In genomic region chr17:82143333-82143732, GRCh38 we compare ENCODE assay signal across 26 cellular contexts. TPM values are rescaled to one million over a fixed set of nuclear protein-coding genes. Genes with fewer than 3 reads are reported as not detected.
DNase-seq lines count a peak whose midpoint lies in the region; ATAC-seq, FAIRE-seq and TF ChIP-seq lines count a peak whose summit lies in the region.
"Had no signal": no experiment of that assay in that cellular context is flagged by ENCODE, and none has a peak within 500 bp of the region (broad histone marks: within the 10 kb centered on the region; RNA-seq: fewer than 3 reads in every experiment).

No MANE protein-coding gene starts in this region.

- H3K27ac ChIP-seq in HEK293 (ENCODE audit: extremely low read depth, low read depth, low read length) = no peak overlapping the region
- H3K27ac ChIP-seq in kidney (ENCODE audit: low read depth in 2 of 2, low read length in 2 of 2) = no peak overlapping the region
- H3K27ac ChIP-seq: PC-9, SJSA1 had no signal

- H3K4me3 Mint-ChIP-seq in activated T-helper 17 cell treated with anti-CD3 and anti-CD28 coated beads, Interleukin-2, amount 50 U/mL, for 72 hours = no peak overlapping the region
- H3K4me3 Mint-ChIP-seq: GM23338, H9, HFFc6 had no signal

- H3K4me1 Mint-ChIP-seq in activated T-helper 17 cell treated with anti-CD3 and anti-CD28 coated beads, Interleukin-2, amount 50 U/mL, for 72 hours = peaks cover 5% of the 10 kb centered on the region
- H3K4me1 Mint-ChIP-seq: GM23338, H9 had no signal

- TF ChIP-seq CTCF in HEK293 (tag by site-specific recombination; IDR thresholded peaks at IDR 0.05) (no peak), kidney (IDR thresholded peaks at IDR 0.05; ENCODE audit: borderline replicate concordance, extremely low read depth, insufficient read depth) (no peak)

- H3K36me3 ChIP-seq in HEK293 (ENCODE audit: control insufficient read depth in 2 of 2, insufficient read depth in 1 of 2, low read length in 2 of 2) (peaks cover 0 to 5% of the 10 kb centered on the region in 2 experiments; a peak in 2 of 3 replicates), kidney (ENCODE audit: control insufficient read depth in 1 of 2, insufficient read depth in 2 of 2, low read length in 2 of 2) (peaks cover 0 to 2% of the 10 kb centered on the region in 2 donors)
- H3K36me3 ChIP-seq: SJSA1 had no signal

- intact Hi-C loops in kidney (cut with DNase I) = no loop called here

- no peak overlapping the region for H3K9ac ChIP-seq in kidney (ENCODE audit: low read length in 2 of 2)

- FAIRE-seq in kidney (lab: Jason Lieb, UNC) = no peak
- FAIRE-seq in urothelium cell line (lab: Jason Lieb, UNC) = peak; percentile 59
- FAIRE-seq: GM12892, HTR-8/SVneo had no signal

- H3K4me3 ChIP-seq in HEK293 (ENCODE audit: low read depth, low read length) = no peak overlapping the region
- H3K4me3 ChIP-seq in kidney (ENCODE audit: low read length in 2 of 2) = no peak overlapping the region
- H3K4me3 ChIP-seq: GM23338, PC-9, SJSA1 had no signal

- no peaks in the 10 kb centered on the region for H3K9me3 Mint-ChIP-seq in activated T-helper 17 cell treated with anti-CD3 and anti-CD28 coated beads, Interleukin-2, amount 50 U/mL, for 72 hours
- H3K9me3 Mint-ChIP-seq: GM23338, HFFc6 had no signal

- DNase-seq in kidney (peak; percentile 32), urothelium cell line (ENCODE audit: low spot score) (no peak), T-helper 1 cell (no peak), NCI-H446 treated with DMSO at 0.1 percent for 48 hours (lab: John Stamatoyannopoulos, UW) (no peak), islet precursor cell (no peak)
- DNase-seq: C1 segment of cervical spinal cord, Calu3, DMS79 treated with DMSO at 0.1 percent for 48 hours, GF-D8, H9, HFFc6, KBM-7, NCI-H1105 treated with DMSO at 0.1 percent for 48 hours, NCI-H146, NCI-H1930, NCI-H446, NCI-H526, NCI-H82, PC-9, Right ventricle myocardium superior had no signal

- H3K9me3 ChIP-seq in HEK293 (ENCODE audit: control insufficient read depth, insufficient read depth, low read depth, low read length) (no peaks in the 10 kb centered on the region), kidney (ENCODE audit: control insufficient read depth in 1 of 2, low read length in 2 of 2) (no peaks in the 10 kb centered on the region)
- H3K9me3 ChIP-seq: SJSA1 had no signal

- H3K36me3 Mint-ChIP-seq in activated T-helper 17 cell treated with anti-CD3 and anti-CD28 coated beads, Interleukin-2, amount 50 U/mL, for 72 hours (ENCODE audit: low read depth) = no peaks in the 10 kb centered on the region

- CTCF ChIA-PET in HEK293 (lab: Yijun Ruan, JAX) = interaction anchor here (0.8 to 1.0 kb wide), 2 partner anchors 14 to 113 kb away, joined by 3 to 4 read pairs; no protein-coding TSS in a partner anchor

- H3K4me1 ChIP-seq in HEK293 (ENCODE audit: control insufficient read depth, insufficient read depth, low read length) (no peaks in the 10 kb centered on the region), kidney (ENCODE audit: control insufficient read depth in 1 of 2, insufficient read depth in 1 of 2, low read depth in 1 of 2, low read length in 2 of 2) (no peaks in the 10 kb centered on the region)
- H3K4me1 ChIP-seq: SJSA1 had no signal

- no peak for ATAC-seq in activated T-helper 17 cell treated with anti-CD3 and anti-CD28 coated beads, Interleukin-2, amount 50 U/mL, for 72 hours (replicated peaks)
- ATAC-seq: GM23338 had no signal

- no peaks in the 10 kb centered on the region for H3K27me3 Mint-ChIP-seq in activated T-helper 17 cell treated with anti-CD3 and anti-CD28 coated beads, Interleukin-2, amount 50 U/mL, for 72 hours

- peak overlapping the region; percentile 60 for H3K27ac Mint-ChIP-seq in activated T-helper 17 cell treated with anti-CD3 and anti-CD28 coated beads, Interleukin-2, amount 50 U/mL, for 72 hours
- H3K27ac Mint-ChIP-seq: GM23338, H9, HFFc6 had no signal

- POLR2A ChIA-PET in HEK293 (lab: Yijun Ruan, JAX) = interaction anchor here (0.7 to 0.9 kb wide), 2 partner anchors 92 to 106 kb away, joined by 5 read pairs; partner anchors contain the start of gene DCXR

TF ChIP-seq in HEK293, 187 proteins besides CTCF, POLR2A, EP300 and RAD21:
- TF ChIP-seq HIC1 (tag by site-specific recombination; IDR thresholded peaks at IDR 0.05) (no peak), ZSCAN4 (tag by site-specific recombination; IDR thresholded peaks at IDR 0.05) (0 out of 2 replicates have a peak, but pooled peaks have one; percentile 32), ZBTB8A (tag by site-specific recombination; IDR thresholded peaks at IDR 0.05) (no peak), ZBTB26 (tag by site-specific recombination; optimal IDR thresholded peaks at IDR 0.05) (peak; percentile 8)

RNA-seq across cellular contexts. Expression of gene FASN, which starts 45.3 kb away (rescaled TPM):
- total RNA-seq in activated T-helper 17 cell treated with anti-CD3 and anti-CD28 coated beads, Interleukin-2, amount 50 U/mL, for 72 hours = 100 to 1,000 TPM; 109 to 242 TPM
- total RNA-seq in kidney = 43.3 TPM
- 13.6 TPM for polyA plus RNA-seq in kidney (ENCODE audit: insufficient read depth, low read depth, low replicate concordance)
